In the genomic region with DNA sequence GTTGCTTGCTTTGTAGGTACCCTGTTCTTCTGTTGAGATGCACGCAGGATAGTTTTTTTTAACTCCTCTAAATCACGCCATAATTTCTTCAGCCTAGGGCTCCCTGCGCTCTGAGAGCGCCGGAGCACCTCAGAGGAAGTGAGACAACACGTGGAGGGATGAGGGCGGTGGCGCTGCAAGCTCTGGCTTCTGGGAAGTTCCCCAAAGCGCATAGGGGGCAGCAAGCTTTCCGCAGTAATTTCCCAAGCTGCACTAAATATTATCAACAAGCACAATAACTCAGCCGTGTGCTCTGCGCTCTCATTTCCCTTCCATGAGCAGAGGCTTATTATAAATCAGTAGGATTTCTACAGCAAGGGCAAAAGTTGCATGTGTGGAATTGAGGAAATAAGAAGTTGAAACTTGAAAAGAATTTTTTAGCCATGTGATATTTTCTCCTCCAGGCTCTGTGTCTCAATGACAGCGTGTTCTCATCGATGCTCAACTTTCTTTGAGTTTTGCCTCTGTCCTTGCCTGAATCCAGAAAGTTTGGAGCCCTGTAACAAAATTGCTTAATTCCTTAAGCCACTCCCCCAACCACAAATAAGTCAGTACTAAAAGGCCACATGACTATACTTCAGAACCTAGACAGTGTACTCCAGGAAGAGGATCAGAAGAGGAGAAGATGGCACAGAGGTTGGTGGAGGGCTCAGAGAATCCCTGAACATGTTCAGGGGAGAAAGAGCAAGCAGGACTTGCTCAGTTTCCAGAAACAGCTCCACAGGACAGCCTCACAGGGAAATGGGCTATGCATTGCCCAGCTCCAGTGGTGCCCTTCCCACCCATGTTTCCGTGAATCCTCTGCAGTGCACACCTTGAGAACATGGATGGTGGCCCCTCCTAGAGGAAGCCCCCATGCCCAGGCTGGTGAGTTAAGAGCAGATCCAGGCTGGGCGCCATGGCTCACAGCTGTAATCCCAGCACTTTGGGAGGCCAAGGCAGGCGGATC, we compare ENCODE assay signal across 9 cellular contexts.
DNase-seq lines count a peak whose midpoint lies in the region; ATAC-seq, FAIRE-seq and TF ChIP-seq lines count a peak whose summit lies in the region.
"Had no signal": no experiment of that assay in that cellular context is flagged by ENCODE, and none has a peak within 500 bp of the region (broad histone marks: within the 10 kb centered on the region; RNA-seq: fewer than 3 reads in every experiment).

No MANE protein-coding gene starts in this region.

- H3K4me3 ChIP-seq in cardiac muscle cell = no peak overlapping the region

- TF ChIP-seq CTCF in cardiac muscle cell (IDR thresholded peaks at IDR 0.05; ENCODE audit: low read depth, low read length) = peak; percentile 27
- no peak for TF ChIP-seq CTCF in Calu3 (IDR thresholded peaks at IDR 0.05; ENCODE audit: unreplicated experiment)

- H3K9me3 ChIP-seq in cardiac muscle cell (ENCODE audit: low read depth) = no peaks in the 10 kb centered on the region

- H3K27ac ChIP-seq in cardiac muscle cell = no peak overlapping the region
- H3K27ac ChIP-seq: parathyroid adenoma had no signal

- intact Hi-C loops in Calu3 (cut with micrococcal nuclease; ENCODE audit: unreplicated experiment) = no loop called here

- no peak for TF ChIP-seq POLR2A in GM12891 (IDR thresholded peaks at IDR 0.05; ENCODE audit: low read depth, low read length)

- CTCF ChIA-PET in Calu3 (lab: Charles Lee) = no interaction called here

- H3K4me1 Mint-ChIP-seq in Calu3 (ENCODE audit: low read depth, unreplicated experiment) = no peaks in the 10 kb centered on the region

- DNase-seq in GM12891 (ENCODE audit: insufficient read length, low spot score) (peak; percentile 18), LoVo (ENCODE audit: low spot score) (peak; percentile 1), cardiac muscle cell (ENCODE audit: low read depth in 1 of 2, low spot score in 1 of 2) (peak; percentile 13), occipital lobe (lab: John Stamatoyannopoulos, UW) (no peak), superior temporal gyrus (ENCODE audit: extremely low spot score) (no peak), Calu3 (no peak), NCI-H2081 treated with DMSO at 0.1 percent for 48 hours (lab: John Stamatoyannopoulos, UW) (no peak)

- H3K27me3 Mint-ChIP-seq in Calu3 (ENCODE audit: unreplicated experiment) = peaks cover 16% of the 10 kb centered on the region

- no peaks in the 10 kb centered on the region for H3K9me3 Mint-ChIP-seq in Calu3 (ENCODE audit: low read depth, unreplicated experiment)

- peak; percentile 82 for FAIRE-seq in GM12891 (lab: Jason Lieb, UNC)

- no peak overlapping the region for H3K27ac Mint-ChIP-seq in Calu3 (ENCODE audit: unreplicated experiment)

- BruUV-seq in Calu3 (replicated peaks; lab: Mats Ljungman, UMichigan) = no TSS peak

- H3K36me3 ChIP-seq in cardiac muscle cell = no peaks in the 10 kb centered on the region

- H3K4me3 Mint-ChIP-seq in Calu3 (ENCODE audit: low read depth, unreplicated experiment) = no peak overlapping the region

- H3K36me3 Mint-ChIP-seq in Calu3 (ENCODE audit: insufficient read depth, unreplicated experiment) = no peaks in the 10 kb centered on the region

- no peaks in the 10 kb centered on the region for H3K4me1 ChIP-seq in cardiac muscle cell (ENCODE audit: low read depth)
- H3K4me1 ChIP-seq: parathyroid adenoma had no signal

- peak; percentile 91 for ATAC-seq in GM21723 (IDR thresholded peaks at IDR 0.05; ENCODE audit: unreplicated experiment)

- H3K27me3 ChIP-seq in cardiac muscle cell = no peaks in the 10 kb centered on the region

TF ChIP-seq in GM12891, 5 proteins besides CTCF, POLR2A, EP300 and RAD21:
- no peak for TF ChIP-seq PAX5 (IDR thresholded peaks at IDR 0.05; ENCODE audit: insufficient read depth, low read length, severe bottlenecking)
- TF ChIP-seq SPI1 (IDR thresholded peaks at IDR 0.05; ENCODE audit: low read depth, low read length) = peak; percentile 64
TF ChIP-seq in GM12891: peak in this region for 1.

Comparison
In these comparisons a context has a peak if more than half of its experiments do, and no peak if none do; other contexts are left out.
1. DNase-seq: peak in GM12891 (single experiment), LoVo (single experiment) and cardiac muscle cell (2 of 2); none in occipital lobe (single experiment), superior temporal gyrus (single experiment), Calu3 (single experiment) and NCI-H2081 treated with DMSO at 0.1 percent for 48 hours (single experiment).